ENCODE assay signal across 24 cellular contexts in genomic region chr15:87129916-87130315, GRCh38.
DNase-seq lines count a peak whose midpoint lies in the region; TF ChIP-seq lines count a peak whose summit lies in the region.
"Had no signal": no experiment of that assay in that cellular context is flagged by ENCODE, and none has a peak within 500 bp of the region (broad histone marks: within the 10 kb centered on the region; RNA-seq: fewer than 3 reads in every experiment).

No MANE protein-coding gene starts in this region.

- H3K9me3 Mint-ChIP-seq in MCF 10A (ENCODE audit: unreplicated experiment), result no peaks in the 10 kb centered on the region

- CTCF ChIA-PET in MCF 10A (lab: Yijun Ruan, JAX), result no interaction called here

- no peaks in the 10 kb centered on the region for H3K4me1 ChIP-seq in breast epithelium
- H3K4me1 ChIP-seq: BLaER1 treated with 17β-estradiol and CSF1 and Interleukin-3, amounts not matched to agents 10 nM and 100 nM; Caco-2 had no signal

- DNase-seq in MCF 10A (ENCODE audit: unreplicated experiment), result peak; percentile 13
- DNase-seq in breast epithelium (ENCODE audit: low spot score in 2 of 2), result no peak
- peak; percentile 7 for DNase-seq in astrocyte of the hippocampus (ENCODE audit: low read depth, low spot score)
- peak; percentile 69 for DNase-seq in fibroblast of the aortic adventitia (ENCODE audit: low read depth)
- DNase-seq in cardiac septum (ENCODE audit: low spot score), result no peak
- no peak for DNase-seq in SHP77 treated with DMSO at 0.1 percent for 48 hours (lab: John Stamatoyannopoulos, UW)
- no peak for DNase-seq in LoVo (ENCODE audit: low spot score)
- no peak for DNase-seq in NCI-H146 (lab: John Stamatoyannopoulos, UW)
- DNase-seq: ACHN; Caco-2; CD4-positive, alpha-beta memory T cell; DMS 273 treated with DMSO at 0.1 percent for 48 hours; DMS79 treated with DMSO at 0.1 percent for 48 hours; Kasumi-1; NCI-H1105; NCI-H2029 treated with DMSO at 0.1 percent for 48 hours; NCI-H2171; NCI-H446; NCI-H526; SHP77; SW 1271 had no signal

- no peaks in the 10 kb centered on the region for H3K4me1 Mint-ChIP-seq in MCF 10A (ENCODE audit: insufficient read depth, unreplicated experiment)
- H3K4me1 Mint-ChIP-seq: CD4-positive, alpha-beta memory T cell had no signal

- no peaks in the 10 kb centered on the region for H3K36me3 ChIP-seq in breast epithelium
- H3K36me3 ChIP-seq: BLaER1 treated with 17β-estradiol and CSF1 and Interleukin-3, amounts not matched to agents 10 nM and 100 nM had no signal

- H3K4me3 ChIP-seq in breast epithelium (no peak overlapping the region), fibroblast of the aortic adventitia (ENCODE audit: low read depth, low read length) (no peak overlapping the region)
- H3K4me3 ChIP-seq: BLaER1 treated with 17β-estradiol and CSF1 and Interleukin-3, amounts not matched to agents 10 nM and 100 nM; SK-N-MC had no signal

- H3K4me3 Mint-ChIP-seq in MCF 10A (ENCODE audit: unreplicated experiment), result no peak overlapping the region

- no peak overlapping the region for H3K27ac Mint-ChIP-seq in MCF 10A (ENCODE audit: low read depth, unreplicated experiment)
- H3K27ac Mint-ChIP-seq: CD4-positive, alpha-beta memory T cell had no signal

- no peak for TF ChIP-seq CTCF in MCF 10A (IDR thresholded peaks at IDR 0.05; ENCODE audit: unreplicated experiment)
- no peak for TF ChIP-seq CTCF in breast epithelium (IDR thresholded peaks at IDR 0.05)
- TF ChIP-seq CTCF in fibroblast of the aortic adventitia (IDR thresholded peaks at IDR 0.05; ENCODE audit: insufficient read depth, low read length), result no peak

- intact Hi-C loops in MCF 10A (cut with micrococcal nuclease), result no loop called here
- intact Hi-C loops in breast epithelium (cut with DNase I; ENCODE audit: low total_unique reads), result no loop called here
- intact Hi-C loops in cardiac septum (cut with DNase I), result no loop called here

- H3K27me3 Mint-ChIP-seq in MCF 10A (ENCODE audit: insufficient read depth, unreplicated experiment), result no peaks in the 10 kb centered on the region

- BruUV-seq in MCF 10A (replicated peaks; lab: Mats Ljungman, UMichigan), result no TSS peak

- no peaks in the 10 kb centered on the region for H3K9me3 ChIP-seq in breast epithelium
- H3K9me3 ChIP-seq: BLaER1 treated with 17β-estradiol and CSF1 and Interleukin-3, amounts not matched to agents 10 nM and 100 nM; Caco-2 had no signal

- no peak overlapping the region for H3K27ac ChIP-seq in breast epithelium
- H3K27ac ChIP-seq: 22Rv1; BLaER1 treated with 17β-estradiol and CSF1 and Interleukin-3, amounts not matched to agents 10 nM and 100 nM; SK-N-MC had no signal

- no peaks in the 10 kb centered on the region for H3K27me3 ChIP-seq in breast epithelium
- H3K27me3 ChIP-seq: BLaER1 treated with 17β-estradiol and CSF1 and Interleukin-3, amounts not matched to agents 10 nM and 100 nM had no signal

- no peaks in the 10 kb centered on the region for H3K36me3 Mint-ChIP-seq in MCF 10A (ENCODE audit: insufficient read depth, unreplicated experiment)
- H3K36me3 Mint-ChIP-seq: CD4-positive, alpha-beta memory T cell had no signal

- no peak for TF ChIP-seq POLR2A in breast epithelium (IDR thresholded peaks at IDR 0.05)

- POLR2A ChIA-PET in MCF 10A (lab: Yijun Ruan, JAX), result no interaction called here

Comparison
In these comparisons a context has a peak if more than half of its experiments do, and no peak if none do; other contexts are left out.
1. DNase-seq: peak in MCF 10A (single experiment), astrocyte of the hippocampus (single experiment) and fibroblast of the aortic adventitia (single experiment); none in breast epithelium (0 of 2), cardiac septum (single experiment), SHP77 treated with DMSO at 0.1 percent for 48 hours (single experiment), LoVo (single experiment) and NCI-H146 (single experiment).